Comparison of ENCODE assay signal across 8 cellular contexts in the genomic region with DNA sequence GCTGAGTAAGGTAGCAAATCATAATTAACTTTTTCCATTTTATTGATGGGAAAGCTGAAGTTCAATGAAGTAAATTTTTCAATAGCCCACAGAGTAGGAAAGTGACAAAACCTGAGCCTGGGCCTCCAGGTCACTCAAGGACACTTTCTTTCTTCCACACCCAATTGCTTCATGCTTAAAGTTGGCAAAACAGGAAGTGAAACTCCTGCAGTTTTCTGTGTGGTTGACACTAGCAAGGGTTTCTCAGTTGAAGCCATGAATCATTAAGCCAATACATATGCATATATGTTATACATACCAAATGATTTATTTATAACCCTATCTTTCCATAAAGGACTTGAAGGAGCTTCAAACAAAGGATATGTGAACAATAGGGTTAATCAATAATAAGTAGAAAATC. TPM values are rescaled to one million over a fixed set of nuclear protein-coding genes. Genes with fewer than 3 reads are reported as not detected.
DNase-seq lines count a peak whose midpoint lies in the region; ATAC-seq and TF ChIP-seq lines count a peak whose summit lies in the region.

No MANE protein-coding gene starts in this region.

- in situ Hi-C loops in mammary epithelial cell (cut with MboI; ENCODE audit: low sequenced_read_pairs in 2 of 2): no loop called here

- H2AFZ ChIP-seq in mammary epithelial cell (ENCODE audit: low read depth, low read length): no peak overlapping the region

- CTCF ChIA-PET in mammary epithelial cell (lab: Charles Lee; ENCODE audit: low non-redundant PET): no interaction called here
- CTCF ChIA-PET in RWPE1 (lab: Yijun Ruan, JAX): interaction anchor here (0.6 kb wide), 2 partner anchors 19 to 1898 kb away, joined by 3 to 5 read pairs; no protein-coding TSS in a partner anchor

- intact Hi-C loops in mammary epithelial cell (cut with micrococcal nuclease): no loop called here

- TF ChIP-seq CTCF in GM20000 (IDR thresholded peaks at IDR 0.05; ENCODE audit: extremely low read depth, missing control alignments) (no peak), mammary epithelial cell (conservative IDR thresholded peaks at IDR 0.05 in 1 of 2, IDR thresholded peaks at IDR 0.05 in 1 of 2; ENCODE audit: extremely low read depth in 1 of 2, insufficient read depth in 1 of 2, low read depth in 1 of 2, low read length in 2 of 2) (no peak), suprapubic skin (IDR thresholded peaks at IDR 0.05) (no peak), RWPE1 (conservative IDR thresholded peaks at IDR 0.05; ENCODE audit: low read depth) (no peak)

- dilution Hi-C loops in mammary epithelial cell (cut with HindIII; ENCODE audit: low sequenced_read_pairs): loop anchor here (5.0 kb wide), 1 partner anchor 39 kb away; no protein-coding TSS in a partner anchor

- H3K9me3 ChIP-seq in mammary epithelial cell (replicated peaks; ENCODE audit: insufficient read depth, low read length): no peaks in the 10 kb centered on the region
- H3K9me3 ChIP-seq in suprapubic skin: no peaks in the 10 kb centered on the region

- TF ChIP-seq POLR2A in suprapubic skin (IDR thresholded peaks at IDR 0.05): no peak

- H3K36me3 ChIP-seq in mammary epithelial cell (ENCODE audit: insufficient read depth, low read length) (peaks cover 4% of the 10 kb centered on the region), suprapubic skin (peaks cover 8% of the 10 kb centered on the region)

- peak; percentile 99 for ATAC-seq in HG03457 (IDR thresholded peaks at IDR 0.05; ENCODE audit: unreplicated experiment)

- no peaks in the 10 kb centered on the region for H3K79me2 ChIP-seq in mammary epithelial cell (ENCODE audit: insufficient read depth, low read length)

- H3K27me3 ChIP-seq in mammary epithelial cell (ENCODE audit: insufficient read depth, low read length): no peaks in the 10 kb centered on the region
- no peaks in the 10 kb centered on the region for H3K27me3 ChIP-seq in suprapubic skin

- H3K4me1 ChIP-seq in mammary epithelial cell (ENCODE audit: insufficient read depth, low read length): peaks cover 4% of the 10 kb centered on the region
- peaks cover 30% of the 10 kb centered on the region for H3K4me1 ChIP-seq in suprapubic skin

- no peaks in the 10 kb centered on the region for H4K20me1 ChIP-seq in mammary epithelial cell (ENCODE audit: insufficient read depth, low read length)

- no TSS peak for BruUV-seq in mammary epithelial cell (replicated peaks; lab: Mats Ljungman, UMichigan)

- DNase-seq in EH (ENCODE audit: low read depth) (peak; percentile 76), GM20000 (ENCODE audit: low spot score) (peak; percentile 25), mammary epithelial cell (peak; percentile 43), suprapubic skin (ENCODE audit: low spot score in 2 of 2) (no peak), RWPE1 (ENCODE audit: low spot score) (no peak), NCI-H2171 treated with DMSO at 0.1 percent for 48 hours (lab: John Stamatoyannopoulos, UW) (no peak)
- DNase-seq in activated CD4-positive, CD25-positive, alpha-beta regulatory T cell treated with anti-CD3 and anti-CD28 coated beads, Interleukin-2, amount 50 U/mL, for 72 hours: no peak

- H3K4me3 ChIP-seq in mammary epithelial cell (replicated peaks in 1 of 3; ENCODE audit: insufficient read depth in 1 of 3, low read depth in 2 of 3, low read length in 3 of 3) (no peak overlapping the region), suprapubic skin (no peak overlapping the region)

- H3K27ac ChIP-seq in mammary epithelial cell (ENCODE audit: insufficient read depth, low read depth, low read length): no peak overlapping the region
- peak overlapping the region; percentile 72 for H3K27ac ChIP-seq in suprapubic skin
- no peak overlapping the region for H3K27ac ChIP-seq in RWPE1

- H3K4me2 ChIP-seq in mammary epithelial cell (ENCODE audit: insufficient read depth, low read depth, low read length): no peak overlapping the region

- TF ChIP-seq EP300 in suprapubic skin (IDR thresholded peaks at IDR 0.05): no peak

- POLR2A ChIA-PET in RWPE1 (lab: Yijun Ruan, JAX; ENCODE audit: low non-redundant PET): no interaction called here

- H3K9ac ChIP-seq in mammary epithelial cell (ENCODE audit: insufficient read depth, low read length): no peak overlapping the region

RNA-seq across cellular contexts. Expression of a gene that starts 13.9 kb away (rescaled TPM):
- total RNA-seq in mammary epithelial cell (10 to 100 TPM in 1 of 2 donors, 1 to 10 TPM in 1; 7.2 to 71.3 TPM), suprapubic skin (10 to 100 TPM in 1 of 4 donors, 1 to 10 TPM in 3; 3.4 to 10.5 (median 6.5) TPM)
- 7.9 TPM for polyA plus RNA-seq in mammary epithelial cell
- polyA minus RNA-seq in mammary epithelial cell: 22.5 TPM

Comparison
In these comparisons a context has a peak if more than half of its experiments do, and no peak if none do; other contexts are left out.
1. DNase-seq: peak in EH (single experiment), GM20000 (single experiment) and mammary epithelial cell (single experiment); none in suprapubic skin (0 of 2), activated CD4-positive, CD25-positive, alpha-beta regulatory T cell treated with anti-CD3 and anti-CD28 coated beads, Interleukin-2, amount 50 U/mL, for 72 hours (single experiment), RWPE1 (single experiment) and NCI-H2171 treated with DMSO at 0.1 percent for 48 hours (single experiment).